Comparison of ENCODE assay signal across 25 cellular contexts in genomic region chr11:102357116-102357515, GRCh38. TPM values are rescaled to one million over a fixed set of nuclear protein-coding genes. Genes with fewer than 3 reads are reported as not detected.
DNase-seq lines count a peak whose midpoint lies in the region; ATAC-seq and TF ChIP-seq lines count a peak whose summit lies in the region.
"Had no signal": no experiment of that assay in that cellular context is flagged by ENCODE, and none has a peak within 500 bp of the region (broad histone marks: within the 10 kb centered on the region; RNA-seq: fewer than 3 reads in every experiment).

No MANE protein-coding gene starts in this region.

- TF ChIP-seq CTCF in osteocyte (IDR thresholded peaks at IDR 0.05) = no peak

- ATAC-seq in activated T-cell treated with anti-CD3 and anti-CD28 coated beads, Interleukin-2, amount 50 U/mL, for 72 hours (replicated peaks in 1 of 2) = no peak
- no peak for ATAC-seq in stimulated activated naive CD8-positive, alpha-beta T cell treated with anti-CD3 and anti-CD28 coated beads, Interleukin-15, amount 100 ng/mL, for 72 hours
- ATAC-seq in T-helper 17 cell = no peak
- ATAC-seq in activated T-helper 17 cell treated with anti-CD3 and anti-CD28 coated beads, Interleukin-2, amount 50 U/mL, for 72 hours (replicated peaks) = no peak
- ATAC-seq: GM12878, HCT116, K562, PC-3 had no signal

- peaks cover 2 to 3% of the 10 kb centered on the region in 2 donors for H3K9me3 Mint-ChIP-seq in activated T-cell treated with anti-CD3 and anti-CD28 coated beads, Interleukin-2, amount 50 U/mL, for 72 hours
- H3K9me3 Mint-ChIP-seq in stimulated activated naive CD8-positive, alpha-beta T cell treated with anti-CD3 and anti-CD28 coated beads, Interleukin-15, Interleukin-2, amounts not matched to agents 100 ng/mL and 50 ng/mL, for 24 hours = peaks cover 17% of the 10 kb centered on the region
- H3K9me3 Mint-ChIP-seq in stimulated activated naive CD8-positive, alpha-beta T cell treated with anti-CD3 and anti-CD28 coated beads, Interleukin-15, amount 100 ng/mL, for 72 hours = peaks cover 12 to 19% of the 10 kb centered on the region in 2 donors
- H3K9me3 Mint-ChIP-seq in osteocyte (ENCODE audit: unreplicated experiment) = no peaks in the 10 kb centered on the region
- no peaks in the 10 kb centered on the region for H3K9me3 Mint-ChIP-seq in activated T-helper 17 cell treated with anti-CD3 and anti-CD28 coated beads, Interleukin-2, amount 50 U/mL, for 72 hours

- H3K27me3 Mint-ChIP-seq in activated T-cell treated with anti-CD3 and anti-CD28 coated beads, Interleukin-2, amount 50 U/mL, for 72 hours (ENCODE audit: low read depth) = no peaks in the 10 kb centered on the region
- no peaks in the 10 kb centered on the region for H3K27me3 Mint-ChIP-seq in stimulated activated naive CD8-positive, alpha-beta T cell treated with anti-CD3 and anti-CD28 coated beads, Interleukin-15, Interleukin-2, amounts not matched to agents 100 ng/mL and 50 ng/mL, for 24 hours
- H3K27me3 Mint-ChIP-seq in stimulated activated naive CD8-positive, alpha-beta T cell treated with anti-CD3 and anti-CD28 coated beads, Interleukin-15, amount 100 ng/mL, for 72 hours = no peaks in the 10 kb centered on the region
- H3K27me3 Mint-ChIP-seq in T-helper 17 cell = no peaks in the 10 kb centered on the region
- H3K27me3 Mint-ChIP-seq in osteocyte (ENCODE audit: unreplicated experiment) = no peaks in the 10 kb centered on the region
- H3K27me3 Mint-ChIP-seq in activated T-helper 17 cell treated with anti-CD3 and anti-CD28 coated beads, Interleukin-2, amount 50 U/mL, for 72 hours = no peaks in the 10 kb centered on the region
- H3K27me3 Mint-ChIP-seq: CD4-positive, alpha-beta memory T cell had no signal

- peaks cover 29 to 53% of the 10 kb centered on the region in 2 donors for H3K36me3 Mint-ChIP-seq in activated T-cell treated with anti-CD3 and anti-CD28 coated beads, Interleukin-2, amount 50 U/mL, for 72 hours (ENCODE audit: insufficient read depth in 2 of 2)
- H3K36me3 Mint-ChIP-seq in stimulated activated naive CD8-positive, alpha-beta T cell treated with anti-CD3 and anti-CD28 coated beads, Interleukin-15, Interleukin-2, amounts not matched to agents 100 ng/mL and 50 ng/mL, for 24 hours (ENCODE audit: low read depth) = peaks cover 91% of the 10 kb centered on the region
- H3K36me3 Mint-ChIP-seq in T-helper 17 cell (ENCODE audit: low read depth) (peaks cover 6% of the 10 kb centered on the region), osteocyte (ENCODE audit: unreplicated experiment) (peaks cover 58% of the 10 kb centered on the region)
- peaks cover 99% of the 10 kb centered on the region for H3K36me3 Mint-ChIP-seq in activated T-helper 17 cell treated with anti-CD3 and anti-CD28 coated beads, Interleukin-2, amount 50 U/mL, for 72 hours (ENCODE audit: low read depth)

- no peaks in the 10 kb centered on the region for H3K9me3 ChIP-seq in T-helper 17 cell (ENCODE audit: control insufficient read depth, low read length, poor library complexity, severe bottlenecking)

- DNase-seq in activated T-cell treated with anti-CD3 and anti-CD28 coated beads, Interleukin-2, amount 50 U/mL, for 72 hours = no peak
- DNase-seq in activated T-cell treated with anti-CD3 and anti-CD28 coated beads, Interleukin-2, amount 50 U/mL, for 48 hours = no peak
- DNase-seq in stimulated activated naive CD8-positive, alpha-beta T cell treated with anti-CD3 and anti-CD28 coated beads, Interleukin-15, amount 100 ng/mL, for 72 hours = no peak
- DNase-seq in T-helper 17 cell = no peak
- no peak for DNase-seq in osteocyte (ENCODE audit: extremely low spot score, unreplicated experiment)
- DNase-seq in NOMO-1 (lab: John Stamatoyannopoulos, UW; ENCODE audit: unreplicated experiment in 2 of 2) = no peak
- DNase-seq: Caco-2; CD4-positive, alpha-beta memory T cell; DMS79; EL; GDM1; Kasumi-1; NCI-H1092 treated with DMSO at 0.1 percent for 48 hours; NCI-H1436 treated with DMSO at 0.1 percent for 48 hours; NCI-H187 treated with DMSO at 0.1 percent for 48 hours; NCI-H2107; NCI-H524; NCI-H748 treated with DMSO at 0.1 percent for 48 hours; PC-3; SK-N-SH had no signal

- peak overlapping the region in 1 of 2 donors; percentile 1 for H3K4me3 Mint-ChIP-seq in activated T-cell treated with anti-CD3 and anti-CD28 coated beads, Interleukin-2, amount 50 U/mL, for 72 hours
- H3K4me3 Mint-ChIP-seq in stimulated activated naive CD8-positive, alpha-beta T cell treated with anti-CD3 and anti-CD28 coated beads, Interleukin-15, Interleukin-2, amounts not matched to agents 100 ng/mL and 50 ng/mL, for 24 hours = no peak overlapping the region
- no peak overlapping the region for H3K4me3 Mint-ChIP-seq in stimulated activated naive CD8-positive, alpha-beta T cell treated with anti-CD3 and anti-CD28 coated beads, Interleukin-15, amount 100 ng/mL, for 72 hours
- peak overlapping the region; percentile 66 for H3K4me3 Mint-ChIP-seq in T-helper 17 cell
- no peak overlapping the region for H3K4me3 Mint-ChIP-seq in osteocyte (ENCODE audit: unreplicated experiment)
- H3K4me3 Mint-ChIP-seq in activated T-helper 17 cell treated with anti-CD3 and anti-CD28 coated beads, Interleukin-2, amount 50 U/mL, for 72 hours = no peak overlapping the region

- H3K4me1 Mint-ChIP-seq in activated T-cell treated with anti-CD3 and anti-CD28 coated beads, Interleukin-2, amount 50 U/mL, for 72 hours (ENCODE audit: low read depth) = peaks cover 47% of the 10 kb centered on the region
- peaks cover 69% of the 10 kb centered on the region for H3K4me1 Mint-ChIP-seq in stimulated activated naive CD8-positive, alpha-beta T cell treated with anti-CD3 and anti-CD28 coated beads, Interleukin-15, Interleukin-2, amounts not matched to agents 100 ng/mL and 50 ng/mL, for 24 hours (ENCODE audit: low read depth)
- H3K4me1 Mint-ChIP-seq in stimulated activated naive CD8-positive, alpha-beta T cell treated with anti-CD3 and anti-CD28 coated beads, Interleukin-15, amount 100 ng/mL, for 72 hours = peaks cover 55% of the 10 kb centered on the region
- H3K4me1 Mint-ChIP-seq in T-helper 17 cell (peaks cover 48% of the 10 kb centered on the region), osteocyte (ENCODE audit: unreplicated experiment) (peaks cover 19% of the 10 kb centered on the region)
- peaks cover 34% of the 10 kb centered on the region for H3K4me1 Mint-ChIP-seq in activated T-helper 17 cell treated with anti-CD3 and anti-CD28 coated beads, Interleukin-2, amount 50 U/mL, for 72 hours

- H3K27ac Mint-ChIP-seq in activated T-cell treated with anti-CD3 and anti-CD28 coated beads, Interleukin-2, amount 50 U/mL, for 72 hours = peak overlapping the region; percentile 2
- peak overlapping the region; percentile 86 for H3K27ac Mint-ChIP-seq in stimulated activated naive CD8-positive, alpha-beta T cell treated with anti-CD3 and anti-CD28 coated beads, Interleukin-15, Interleukin-2, amounts not matched to agents 100 ng/mL and 50 ng/mL, for 24 hours
- no peak overlapping the region for H3K27ac Mint-ChIP-seq in stimulated activated naive CD8-positive, alpha-beta T cell treated with anti-CD3 and anti-CD28 coated beads, Interleukin-15, amount 100 ng/mL, for 72 hours
- H3K27ac Mint-ChIP-seq in T-helper 17 cell (peak overlapping the region; percentile 37), osteocyte (ENCODE audit: unreplicated experiment) (peak overlapping the region; percentile 2)
- H3K27ac Mint-ChIP-seq in activated T-helper 17 cell treated with anti-CD3 and anti-CD28 coated beads, Interleukin-2, amount 50 U/mL, for 72 hours = no peak overlapping the region

RNA-seq across cellular contexts. Expression of gene BIRC2, which starts 10.1 kb away (rescaled TPM):
- total RNA-seq in activated T-cell treated with anti-CD3 and anti-CD28 coated beads, Interleukin-2, amount 50 U/mL, for 72 hours = 10 to 100 TPM; 38.3 to 44.4 TPM
- total RNA-seq in T-helper 17 cell (10 to 100 TPM; 76.6 to 77.9 TPM), osteocyte (46.0 and 51.3 TPM in 2 replicates)
- total RNA-seq in activated T-helper 17 cell treated with anti-CD3 and anti-CD28 coated beads, Interleukin-2, amount 50 U/mL, for 72 hours = 10 to 100 TPM; 27.3 to 60.9 TPM

RNA-seq across cellular contexts. Expression of gene BIRC3, which starts 39.8 kb away (rescaled TPM):
- 100 to 1,000 TPM; 123 to 155 TPM for total RNA-seq in activated T-cell treated with anti-CD3 and anti-CD28 coated beads, Interleukin-2, amount 50 U/mL, for 72 hours
- total RNA-seq in T-helper 17 cell (100 to 1,000 TPM; 117 to 139 TPM), osteocyte (1.0 and 1.5 TPM in 2 replicates)
- 100 to 1,000 TPM; 124 to 355 TPM for total RNA-seq in activated T-helper 17 cell treated with anti-CD3 and anti-CD28 coated beads, Interleukin-2, amount 50 U/mL, for 72 hours

Comparison
In these comparisons a context has a peak if more than half of its experiments do, and no peak if none do; other contexts are left out.
1. H3K27ac Mint-ChIP-seq: peak in activated T-cell treated with anti-CD3 and anti-CD28 coated beads, Interleukin-2, amount 50 U/mL, for 72 hours (single experiment), stimulated activated naive CD8-positive, alpha-beta T cell treated with anti-CD3 and anti-CD28 coated beads, Interleukin-15, Interleukin-2, amounts not matched to agents 100 ng/mL and 50 ng/mL, for 24 hours (single experiment), T-helper 17 cell (single experiment) and osteocyte (single experiment); none in stimulated activated naive CD8-positive, alpha-beta T cell treated with anti-CD3 and anti-CD28 coated beads, Interleukin-15, amount 100 ng/mL, for 72 hours (0 of 2) and activated T-helper 17 cell treated with anti-CD3 and anti-CD28 coated beads, Interleukin-2, amount 50 U/mL, for 72 hours (single experiment).
2. RNA of gene BIRC3, which starts 39.8 kb away (total RNA-seq): 124 to 355 TPM in activated T-helper 17 cell treated with anti-CD3 and anti-CD28 coated beads, Interleukin-2, amount 50 U/mL, for 72 hours, 123 to 155 TPM in activated T-cell treated with anti-CD3 and anti-CD28 coated beads, Interleukin-2, amount 50 U/mL, for 72 hours and 117 to 139 TPM in T-helper 17 cell; 1.0 to 1.5 TPM in osteocyte; every median in the first group is over 10 times any median in the second.